Comparison of ENCODE assay signal across 1 cellular context in the genomic region with DNA sequence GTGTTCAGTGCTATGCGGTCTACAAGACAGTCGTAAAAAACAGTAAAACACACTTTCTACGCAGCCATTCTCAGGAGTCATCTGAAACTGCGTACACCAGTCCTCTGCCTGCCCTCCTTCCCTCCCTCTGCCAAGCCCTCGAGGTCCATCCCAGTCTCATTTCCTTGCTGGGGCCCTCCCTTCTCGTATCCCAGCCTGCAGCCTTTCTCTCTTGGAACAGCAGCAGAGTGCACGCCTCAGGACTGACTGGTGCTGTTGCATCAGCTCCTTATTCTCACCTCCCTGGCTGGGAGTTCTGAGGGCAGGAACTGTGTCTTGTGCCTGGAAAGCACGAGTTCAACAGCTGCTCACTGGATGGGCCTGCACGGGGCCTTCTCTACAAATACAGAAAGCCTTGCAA.
A peak's percentile ranks its signal among the peaks of the same experiment; 100 is the strongest.
TF ChIP-seq lines count a peak whose summit lies in the region.

No MANE protein-coding gene starts in this region.

TF ChIP-seq in HEK293, 187 proteins besides CTCF, POLR2A, EP300 and RAD21 (continued from another document and continues in another):
- peak; percentile 41 for TF ChIP-seq KLF1 (tag by site-specific recombination; IDR thresholded peaks at IDR 0.05)
- no peak for TF ChIP-seq ZNF37A (tag by site-specific recombination; IDR thresholded peaks at IDR 0.05)
- no peak for TF ChIP-seq HOXC10 (CRISPR knock-in tag; IDR thresholded peaks at IDR 0.05)
- TF ChIP-seq ZNF341 (tag by site-specific recombination; IDR thresholded peaks at IDR 0.05; ENCODE audit: low read depth): peak; percentile 98
- peak; percentile 71; the same call in 1 of the 2 replicates for TF ChIP-seq ZNF580 (tag by site-specific recombination; IDR thresholded peaks at IDR 0.05)
- TF ChIP-seq ZEB2 (tag by site-specific recombination; IDR thresholded peaks at IDR 0.05): peak; percentile 73; the same call in 1 of the 2 replicates
- peak; percentile 71; the same call in 1 of the 2 replicates for TF ChIP-seq ZNF24 (tag by site-specific recombination; IDR thresholded peaks at IDR 0.05)
- peak; percentile 89 for TF ChIP-seq SCRT2 (tag by site-specific recombination; IDR thresholded peaks at IDR 0.05)
- peak; percentile 45; the same call in 1 of the 2 replicates for TF ChIP-seq SP3 (tag by site-specific recombination; IDR thresholded peaks at IDR 0.05)
- peak; percentile 91 for TF ChIP-seq ZNF660 (tag by site-specific recombination; IDR thresholded peaks at IDR 0.05)
- peak; percentile 82 for TF ChIP-seq ZNF18 (tag by site-specific recombination; IDR thresholded peaks at IDR 0.05)
- TF ChIP-seq ZNF175 (tag by site-specific recombination; IDR thresholded peaks at IDR 0.05): no peak
- no peak for TF ChIP-seq EGR2 (tag by site-specific recombination; IDR thresholded peaks at IDR 0.05; ENCODE audit: low read depth)
- peak; percentile 48; the same call in 1 of the 2 replicates for TF ChIP-seq MZF1 (tag by site-specific recombination; IDR thresholded peaks at IDR 0.05; ENCODE audit: borderline replicate concordance)
- peak; percentile 52 for TF ChIP-seq SP2 (tag by site-specific recombination; IDR thresholded peaks at IDR 0.05)
- peak; percentile 47 for TF ChIP-seq ZNF398 (tag by site-specific recombination; IDR thresholded peaks at IDR 0.05)
- no peak for TF ChIP-seq ZBTB1 (tag by site-specific recombination; IDR thresholded peaks at IDR 0.05)
- TF ChIP-seq WT1 (tag by site-specific recombination; IDR thresholded peaks at IDR 0.05): peak; percentile 59
- TF ChIP-seq REPIN1 (tag by site-specific recombination; IDR thresholded peaks at IDR 0.05; ENCODE audit: low read depth): no peak
- no peak for TF ChIP-seq ZXDB (tag by site-specific recombination; IDR thresholded peaks at IDR 0.05)
- TF ChIP-seq ZNF114 (tag by site-specific recombination; IDR thresholded peaks at IDR 0.05): no peak
- TF ChIP-seq ZFP69B (tag by site-specific recombination; IDR thresholded peaks at IDR 0.05): peak; percentile 84
- TF ChIP-seq ZNF555 (tag by site-specific recombination; conservative IDR thresholded peaks at IDR 0.05): no peak
- 0 out of 2 replicates have a peak, but pooled peaks have one; percentile 34 for TF ChIP-seq ZNF792 (tag by site-specific recombination; IDR thresholded peaks at IDR 0.05)
- no peak for TF ChIP-seq ZNF221 (tag by site-specific recombination; IDR thresholded peaks at IDR 0.05; ENCODE audit: borderline replicate concordance)
- TF ChIP-seq SP7 (tag by site-specific recombination; IDR thresholded peaks at IDR 0.05): peak; percentile 71
- no peak for TF ChIP-seq ZNF366 (tag by site-specific recombination; conservative IDR thresholded peaks at IDR 0.05)
- no peak for TF ChIP-seq ZNF202 (tag by site-specific recombination; IDR thresholded peaks at IDR 0.05; ENCODE audit: borderline replicate concordance)
- peak; percentile 93 for TF ChIP-seq IKZF3 (tag by site-specific recombination; IDR thresholded peaks at IDR 0.05)
- peak; percentile 87; the same call in 1 of the 2 replicates for TF ChIP-seq ZNF561 (tag by site-specific recombination; IDR thresholded peaks at IDR 0.05; ENCODE audit: borderline replicate concordance)
- TF ChIP-seq, protein P1, sequence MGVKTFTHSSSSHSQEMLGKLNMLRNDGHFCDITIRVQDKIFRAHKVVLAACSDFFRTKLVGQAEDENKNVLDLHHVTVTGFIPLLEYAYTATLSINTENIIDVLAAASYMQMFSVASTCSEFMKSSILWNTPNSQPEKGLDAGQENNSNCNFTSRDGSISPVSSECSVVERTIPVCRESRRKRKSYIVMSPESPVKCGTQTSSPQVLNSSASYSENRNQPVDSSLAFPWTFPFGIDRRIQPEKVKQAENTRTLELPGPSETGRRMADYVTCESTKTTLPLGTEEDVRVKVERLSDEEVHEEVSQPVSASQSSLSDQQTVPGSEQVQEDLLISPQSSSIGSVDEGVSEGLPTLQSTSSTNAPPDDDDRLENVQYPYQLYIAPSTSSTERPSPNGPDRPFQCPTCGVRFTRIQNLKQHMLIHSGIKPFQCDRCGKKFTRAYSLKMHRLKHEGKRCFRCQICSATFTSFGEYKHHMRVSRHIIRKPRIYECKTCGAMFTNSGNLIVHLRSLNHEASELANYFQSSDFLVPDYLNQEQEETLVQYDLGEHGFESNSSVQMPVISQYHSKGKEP (tag by site-specific recombination; IDR thresholded peaks at IDR 0.05): peak; percentile 87
- TF ChIP-seq PRDM1 (tag by site-specific recombination; IDR thresholded peaks at IDR 0.05): 0 out of 2 replicates have a peak, but pooled peaks have one; percentile 63
- TF ChIP-seq, protein P2, sequence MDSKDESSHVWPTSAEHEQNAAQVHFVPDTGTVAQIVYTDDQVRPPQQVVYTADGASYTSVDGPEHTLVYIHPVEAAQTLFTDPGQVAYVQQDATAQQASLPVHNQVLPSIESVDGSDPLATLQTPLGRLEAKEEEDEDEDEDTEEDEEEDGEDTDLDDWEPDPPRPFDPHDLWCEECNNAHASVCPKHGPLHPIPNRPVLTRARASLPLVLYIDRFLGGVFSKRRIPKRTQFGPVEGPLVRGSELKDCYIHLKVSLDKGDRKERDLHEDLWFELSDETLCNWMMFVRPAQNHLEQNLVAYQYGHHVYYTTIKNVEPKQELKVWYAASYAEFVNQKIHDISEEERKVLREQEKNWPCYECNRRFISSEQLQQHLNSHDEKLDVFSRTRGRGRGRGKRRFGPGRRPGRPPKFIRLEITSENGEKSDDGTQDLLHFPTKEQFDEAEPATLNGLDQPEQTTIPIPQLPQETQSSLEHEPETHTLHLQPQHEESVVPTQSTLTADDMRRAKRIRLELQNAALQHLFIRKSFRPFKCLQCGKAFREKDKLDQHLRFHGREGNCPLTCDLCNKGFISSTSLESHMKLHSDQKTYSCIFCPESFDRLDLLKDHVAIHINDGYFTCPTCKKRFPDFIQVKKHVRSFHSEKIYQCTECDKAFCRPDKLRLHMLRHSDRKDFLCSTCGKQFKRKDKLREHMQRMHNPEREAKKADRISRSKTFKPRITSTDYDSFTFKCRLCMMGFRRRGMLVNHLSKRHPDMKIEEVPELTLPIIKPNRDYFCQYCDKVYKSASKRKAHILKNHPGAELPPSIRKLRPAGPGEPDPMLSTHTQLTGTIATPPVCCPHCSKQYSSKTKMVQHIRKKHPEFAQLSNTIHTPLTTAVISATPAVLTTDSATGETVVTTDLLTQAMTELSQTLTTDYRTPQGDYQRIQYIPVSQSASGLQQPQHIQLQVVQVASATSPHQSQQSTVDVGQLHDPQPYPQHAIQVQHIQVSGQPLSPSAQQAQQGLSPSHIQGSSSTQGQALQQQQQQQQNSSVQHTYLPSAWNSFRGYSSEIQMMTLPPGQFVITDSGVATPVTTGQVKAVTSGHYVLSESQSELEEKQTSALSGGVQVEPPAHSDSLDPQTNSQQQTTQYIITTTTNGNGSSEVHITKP (tag by site-specific recombination; IDR thresholded peaks at IDR 0.05): peak; percentile 44; the same call in 1 of the 2 replicates
- TF ChIP-seq ZIC2 (tag by site-specific recombination; IDR thresholded peaks at IDR 0.05): 0 out of 2 replicates have a peak, but pooled peaks have one; percentile 27
- peak; percentile 99 for TF ChIP-seq ZBTB17 (tag by site-specific recombination; IDR thresholded peaks at IDR 0.05)
- TF ChIP-seq ZSCAN30 (tag by site-specific recombination; IDR thresholded peaks at IDR 0.05): peak; percentile 99
- TF ChIP-seq TSHZ1 (tag by site-specific recombination; IDR thresholded peaks at IDR 0.05; ENCODE audit: borderline replicate concordance): no peak
- peak; percentile 87 for TF ChIP-seq TRIM28 (IDR thresholded peaks at IDR 0.05; ENCODE audit: borderline replicate concordance, low read length)
- TF ChIP-seq ZNF518A (tag by site-specific recombination; conservative IDR thresholded peaks at IDR 0.05; ENCODE audit: low read depth): peak; percentile 42; the same call in 1 of the 2 replicates
- TF ChIP-seq ZNF501 (tag by site-specific recombination; IDR thresholded peaks at IDR 0.05): no peak
- TF ChIP-seq OSR2 (tag by site-specific recombination; IDR thresholded peaks at IDR 0.05): peak; percentile 16
